10 cellular contexts compared by ENCODE assay signal in genomic region chr17:74356640-74357465, GRCh38. TPM values are rescaled to one million over a fixed set of nuclear protein-coding genes. Genes with fewer than 3 reads are reported as not detected.
DNase-seq lines count a peak whose midpoint lies in the region; ATAC-seq and TF ChIP-seq lines count a peak whose summit lies in the region.
"Had no signal": no experiment of that assay in that cellular context is flagged by ENCODE, and none has a peak within 500 bp of the region (broad histone marks: within the 10 kb centered on the region; RNA-seq: fewer than 3 reads in every experiment).

No MANE protein-coding gene starts in this region.

- TF ChIP-seq CTCF in stomach (IDR thresholded peaks at IDR 0.05): no peak

- H3K4me1 Mint-ChIP-seq in activated CD8-positive, alpha-beta memory T cell treated with anti-CD3 and anti-CD28 coated beads, Interleukin-2, amount 10 ng/mL, durations not matched to agents 7 days and 5 days: peaks cover 9% of the 10 kb centered on the region
- peaks cover 2% of the 10 kb centered on the region for H3K4me1 Mint-ChIP-seq in activated CD8-positive, alpha-beta T cell treated with anti-CD3 and anti-CD28 coated beads, Interleukin-2, amount 10 ng/mL, durations not matched to agents 7 days and 5 days (ENCODE audit: low read depth)

- no peak overlapping the region for H3K27ac Mint-ChIP-seq in activated CD8-positive, alpha-beta memory T cell treated with anti-CD3 and anti-CD28 coated beads, Interleukin-2, amount 10 ng/mL, durations not matched to agents 7 days and 5 days
- H3K27ac Mint-ChIP-seq in activated CD8-positive, alpha-beta T cell treated with anti-CD3 and anti-CD28 coated beads, Interleukin-2, amount 10 ng/mL, durations not matched to agents 7 days and 5 days: no peak overlapping the region

- H3K27ac ChIP-seq in stomach: no peak overlapping the region
- H3K27ac ChIP-seq: upper lobe of left lung had no signal

- peak; percentile 35 for ATAC-seq in activated CD8-positive, alpha-beta memory T cell treated with anti-CD3 and anti-CD28 coated beads, Interleukin-2, amount 10 ng/mL, durations not matched to agents 7 days and 5 days
- ATAC-seq in activated CD8-positive, alpha-beta T cell treated with anti-CD3 and anti-CD28 coated beads, Interleukin-2, amount 10 ng/mL, durations not matched to agents 7 days and 5 days: peak; percentile 33
- ATAC-seq in HG03378 (IDR thresholded peaks at IDR 0.05; ENCODE audit: unreplicated experiment) (no peak), HG02678 (IDR thresholded peaks at IDR 0.05; ENCODE audit: unreplicated experiment) (no peak)

- no peak overlapping the region for H3K9ac ChIP-seq in iPS-15b (ENCODE audit: low read depth, low read length)

- H3K27me3 Mint-ChIP-seq in activated CD8-positive, alpha-beta memory T cell treated with anti-CD3 and anti-CD28 coated beads, Interleukin-2, amount 10 ng/mL, durations not matched to agents 7 days and 5 days: peaks cover 74% of the 10 kb centered on the region
- peaks cover 51% of the 10 kb centered on the region for H3K27me3 Mint-ChIP-seq in activated CD8-positive, alpha-beta T cell treated with anti-CD3 and anti-CD28 coated beads, Interleukin-2, amount 10 ng/mL, durations not matched to agents 7 days and 5 days (ENCODE audit: low read depth)

- POLR2A ChIA-PET in activated CD8-positive, alpha-beta T cell treated with anti-CD3 and anti-CD28 coated beads, Interleukin-2, amount 10 ng/mL, durations not matched to agents 7 days and 5 days (lab: Charles Lee): no interaction called here

- H3K4me3 ChIP-seq in iPS-15b (ENCODE audit: low read depth, low read length) (peak overlapping the region; percentile 39), stomach (peak overlapping the region; percentile 13 to 36 (median 28))

- no peaks in the 10 kb centered on the region for H3K36me3 Mint-ChIP-seq in activated CD8-positive, alpha-beta memory T cell treated with anti-CD3 and anti-CD28 coated beads, Interleukin-2, amount 10 ng/mL, durations not matched to agents 7 days and 5 days
- no peaks in the 10 kb centered on the region for H3K36me3 Mint-ChIP-seq in activated CD8-positive, alpha-beta T cell treated with anti-CD3 and anti-CD28 coated beads, Interleukin-2, amount 10 ng/mL, durations not matched to agents 7 days and 5 days (ENCODE audit: low read depth)

- no peak overlapping the region for H3K4me3 Mint-ChIP-seq in activated CD8-positive, alpha-beta memory T cell treated with anti-CD3 and anti-CD28 coated beads, Interleukin-2, amount 10 ng/mL, durations not matched to agents 7 days and 5 days
- H3K4me3 Mint-ChIP-seq in activated CD8-positive, alpha-beta T cell treated with anti-CD3 and anti-CD28 coated beads, Interleukin-2, amount 10 ng/mL, durations not matched to agents 7 days and 5 days: no peak overlapping the region

- H3K9me3 ChIP-seq in iPS-15b (ENCODE audit: control insufficient read depth, insufficient read depth, low read length) (no peaks in the 10 kb centered on the region), stomach (no peaks in the 10 kb centered on the region)
- H3K9me3 ChIP-seq: upper lobe of left lung had no signal

- WGBS in stomach, 5 donors: 0 to 5% (median 2%) methylated on average over 10 to 105 of the region's 105 CpGs

- TF ChIP-seq POLR2A in stomach (IDR thresholded peaks at IDR 0.05): no peak

- no peak for DNase-seq in activated CD8-positive, alpha-beta memory T cell treated with anti-CD3 and anti-CD28 coated beads, Interleukin-2, amount 10 ng/mL, durations not matched to agents 7 days and 5 days
- DNase-seq in activated CD8-positive, alpha-beta memory T cell treated with anti-CD3 and anti-CD28 coated beads, Interleukin-2, amount 50 U/mL, for 48 hours: no peak
- DNase-seq in activated CD8-positive, alpha-beta T cell treated with anti-CD3 and anti-CD28 coated beads, Interleukin-2, amount 10 ng/mL, durations not matched to agents 7 days and 5 days: peak; percentile 38
- no peak for DNase-seq in stomach
- no peak for DNase-seq in HCEC 1CT

- intact Hi-C loops in stomach (cut with DNase I; ENCODE audit: low total_unique reads): no loop called here

- CTCF ChIA-PET in activated CD8-positive, alpha-beta memory T cell treated with anti-CD3 and anti-CD28 coated beads, Interleukin-2, amount 10 ng/mL, durations not matched to agents 7 days and 5 days (lab: Charles Lee): interaction anchor here (0.8 to 6.6 kb wide), 9 partner anchors 9 to 144 kb away, joined by 3 to 50 read pairs (median 5); partner anchors contain the start of genes GPR142 and TTYH2
- CTCF ChIA-PET in activated CD8-positive, alpha-beta T cell treated with anti-CD3 and anti-CD28 coated beads, Interleukin-2, amount 10 ng/mL, durations not matched to agents 7 days and 5 days (lab: Charles Lee): interaction anchor here (0.7 to 3.1 kb wide), 5 partner anchors 11 to 137 kb away, joined by 3 to 17 read pairs (median 4); partner anchors contain the start of gene GPR142

- H3K36me3 ChIP-seq in iPS-15b (ENCODE audit: control insufficient read depth, insufficient read depth, low read length) (no peaks in the 10 kb centered on the region), stomach (no peaks in the 10 kb centered on the region)
- H3K36me3 ChIP-seq: upper lobe of left lung had no signal

- H3K9me3 Mint-ChIP-seq in activated CD8-positive, alpha-beta memory T cell treated with anti-CD3 and anti-CD28 coated beads, Interleukin-2, amount 10 ng/mL, durations not matched to agents 7 days and 5 days (ENCODE audit: low read depth): no peaks in the 10 kb centered on the region
- H3K9me3 Mint-ChIP-seq in activated CD8-positive, alpha-beta T cell treated with anti-CD3 and anti-CD28 coated beads, Interleukin-2, amount 10 ng/mL, durations not matched to agents 7 days and 5 days (ENCODE audit: insufficient read depth): no peaks in the 10 kb centered on the region

- H3K4me1 ChIP-seq in iPS-15b (ENCODE audit: control insufficient read depth, insufficient read depth, low read length) (no peaks in the 10 kb centered on the region), stomach (peaks cover 7 to 35% (median 22%) of the 10 kb centered on the region in 4 donors)

- H3K27me3 ChIP-seq in iPS-15b (ENCODE audit: control insufficient read depth, insufficient read depth, low read length) (peaks cover 59% of the 10 kb centered on the region), stomach (peaks cover 30 to 100% (median 89%) of the 10 kb centered on the region in 3 donors)

- no peak for TF ChIP-seq EP300 in stomach (IDR thresholded peaks at IDR 0.05)

RNA-seq across cellular contexts. Expression of gene BTBD17, which starts 4.8 kb away (rescaled TPM):
- not detected for total RNA-seq in activated CD8-positive, alpha-beta memory T cell treated with anti-CD3 and anti-CD28 coated beads, Interleukin-2, amount 10 ng/mL, durations not matched to agents 7 days and 5 days
- total RNA-seq in activated CD8-positive, alpha-beta T cell treated with anti-CD3 and anti-CD28 coated beads, Interleukin-2, amount 10 ng/mL, durations not matched to agents 7 days and 5 days: not detected
- total RNA-seq in stomach: not detected
- not detected for polyA plus RNA-seq in stomach
- total RNA-seq: M059J had no signal

RNA-seq across cellular contexts. Expression of gene GPR142, which starts 10.5 kb away (rescaled TPM):
- not detected for total RNA-seq in activated CD8-positive, alpha-beta memory T cell treated with anti-CD3 and anti-CD28 coated beads, Interleukin-2, amount 10 ng/mL, durations not matched to agents 7 days and 5 days
- total RNA-seq in activated CD8-positive, alpha-beta T cell treated with anti-CD3 and anti-CD28 coated beads, Interleukin-2, amount 10 ng/mL, durations not matched to agents 7 days and 5 days: not detected
- total RNA-seq in stomach: not detected
- not detected for polyA plus RNA-seq in stomach
- total RNA-seq: M059J had no signal

RNA-seq across cellular contexts. Expression of gene KIF19, which starts 30.8 kb away (rescaled TPM):
- total RNA-seq in activated CD8-positive, alpha-beta memory T cell treated with anti-CD3 and anti-CD28 coated beads, Interleukin-2, amount 10 ng/mL, durations not matched to agents 7 days and 5 days: 1 to 10 TPM in 1 of 2 experiments, under 1 TPM in 1; 0.42 to 1.6 TPM
- under 1 TPM; 0.37 TPM for total RNA-seq in activated CD8-positive, alpha-beta T cell treated with anti-CD3 and anti-CD28 coated beads, Interleukin-2, amount 10 ng/mL, durations not matched to agents 7 days and 5 days
- total RNA-seq in stomach: 10 to 100 TPM in 1 of 5 donors, under 1 TPM in 1, not detected in 3; 0.58 to 44.3 TPM
- under 1 TPM; 0.20 to 0.62 (median 0.46) TPM for polyA plus RNA-seq in stomach
- total RNA-seq: M059J had no signal

Comparison
In these comparisons a context has a peak if more than half of its experiments do, and no peak if none do; other contexts are left out.
1. ATAC-seq: peak in activated CD8-positive, alpha-beta memory T cell treated with anti-CD3 and anti-CD28 coated beads, Interleukin-2, amount 10 ng/mL, durations not matched to agents 7 days and 5 days (single experiment) and activated CD8-positive, alpha-beta T cell treated with anti-CD3 and anti-CD28 coated beads, Interleukin-2, amount 10 ng/mL, durations not matched to agents 7 days and 5 days (single experiment); none in HG03378 (single experiment) and HG02678 (single experiment).